15 cellular contexts compared by ENCODE assay signal in the genomic region with DNA sequence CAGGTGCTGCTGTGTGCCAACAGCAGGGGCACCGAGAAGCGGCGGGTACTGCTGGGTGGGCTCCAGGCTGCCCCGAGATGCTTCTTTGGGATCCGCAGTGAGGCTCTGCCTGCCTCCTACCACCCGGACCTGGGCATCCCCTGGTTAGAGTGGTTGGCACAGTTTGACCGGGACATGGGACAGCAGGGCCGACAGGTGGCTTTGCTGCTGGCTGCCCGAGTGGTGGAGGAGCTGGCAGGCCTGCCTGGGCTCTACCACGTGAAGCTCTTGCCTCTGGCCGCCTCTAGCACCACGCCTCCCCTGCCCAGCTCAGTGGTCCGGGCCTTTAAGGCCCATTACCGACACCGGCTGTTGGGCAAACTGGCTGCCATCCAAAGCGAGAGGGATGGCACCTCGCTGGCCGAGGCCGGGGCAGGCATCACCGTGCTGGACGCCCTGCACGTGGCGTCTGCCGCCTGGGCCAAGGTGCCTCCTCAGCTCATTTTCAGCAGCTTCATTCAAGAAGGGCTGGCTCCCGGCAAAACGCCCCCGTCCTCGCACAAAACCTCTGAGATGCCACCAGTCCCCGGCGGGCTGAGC. TPM values are rescaled to one million over a fixed set of nuclear protein-coding genes. Genes with fewer than 3 reads are reported as not detected.
A peak's percentile ranks its signal among the peaks of the same experiment; 100 is the strongest.
DNase-seq lines count a peak whose midpoint lies in the region; ATAC-seq and TF ChIP-seq lines count a peak whose summit lies in the region.
"Had no signal": no experiment of that assay in that cellular context is flagged by ENCODE, and none has a peak within 500 bp of the region (broad histone marks: within the 10 kb centered on the region; RNA-seq: fewer than 3 reads in every experiment).

No MANE protein-coding gene starts in this region.

- H3K9me3 ChIP-seq in adipocyte (ENCODE audit: control insufficient read depth, low read length), result no peaks in the 10 kb centered on the region
- H3K9me3 ChIP-seq in thyroid gland, result no peaks in the 10 kb centered on the region
- H3K9me3 ChIP-seq in Peyer's patch, result no peaks in the 10 kb centered on the region
- H3K9me3 ChIP-seq: lower lobe of right lung had no signal

- intact Hi-C loops in Right ventricle myocardium superior (cut with DNase I) (no loop called here), cardiac septum (cut with DNase I) (no loop called here), thyroid gland (cut with DNase I) (no loop called here)

- no peak for TF ChIP-seq CTCF in thyroid gland (IDR thresholded peaks at IDR 0.05)
- TF ChIP-seq CTCF in Peyer's patch (IDR thresholded peaks at IDR 0.05), result no peak

- peaks cover 16% of the 10 kb centered on the region for H3K4me1 ChIP-seq in adipocyte (ENCODE audit: control insufficient read depth, insufficient read depth, low read length)
- H3K4me1 ChIP-seq in thyroid gland, result peaks cover 12 to 19% of the 10 kb centered on the region in 2 donors
- H3K4me1 ChIP-seq in Peyer's patch, result peaks cover 0 to 41% (median 7%) of the 10 kb centered on the region in 4 donors

- in situ Hi-C loops in KBM-7 (cut with MboI; ENCODE audit: low pct_unique_long_range_greater_than_20kb, low sequenced_read_pairs), result no loop called here

- peak; percentile 60 for DNase-seq in Right ventricle myocardium superior
- no peak for DNase-seq in cardiac septum (ENCODE audit: low spot score)
- DNase-seq in adipocyte (ENCODE audit: low read depth), result no peak
- peak; percentile 56 for DNase-seq in myocyte (ENCODE audit: low read depth)
- peak; percentile 20 to 38 for DNase-seq in thyroid gland
- no peak for DNase-seq in KBM-7
- DNase-seq in Peyer's patch, result no peak
- DNase-seq: activated B cell treated with CpG ODN at 0.5 μM for 24 hours; NCI-H2107; stimulated activated CD4-positive, alpha-beta T cell treated with anti-CD3 and anti-CD28 coated beads, Interleukin-2, amount 100 ng/mL, for 24 hours had no signal

- ATAC-seq in Right ventricle myocardium superior (ENCODE audit: poor library complexity) (peak; percentile 12), HG03432 (IDR thresholded peaks at IDR 0.05; ENCODE audit: unreplicated experiment) (no peak)
- ATAC-seq: lower lobe of right lung had no signal

- peak overlapping the region; percentile 19 for H3K9ac ChIP-seq in adipocyte (ENCODE audit: low read length)

- WGBS in thyroid gland, 2 donors, result 81 to 83% methylated on average over 16 to 20 of the region's 30 CpGs

- H3K4me3 ChIP-seq in adipocyte (ENCODE audit: low read length), result no peak overlapping the region
- no peak overlapping the region for H3K4me3 ChIP-seq in thyroid gland (replicated peaks in 1 of 3)
- H3K4me3 ChIP-seq in Peyer's patch, result no peak overlapping the region
- H3K4me3 ChIP-seq: cardiac muscle cell had no signal

- TF ChIP-seq POLR2A in thyroid gland (IDR thresholded peaks at IDR 0.05), result no peak
- TF ChIP-seq POLR2A in Peyer's patch (IDR thresholded peaks at IDR 0.05), result no peak

- H3K36me3 ChIP-seq in adipocyte (ENCODE audit: control insufficient read depth, insufficient read depth, low read length, severe bottlenecking), result peaks cover 19% of the 10 kb centered on the region
- H3K36me3 ChIP-seq in thyroid gland, result peaks cover 12% of the 10 kb centered on the region in 2 donors
- peaks cover 0 to 13% (median 0%) of the 10 kb centered on the region in 3 donors for H3K36me3 ChIP-seq in Peyer's patch

- H3K27me3 ChIP-seq in adipocyte (replicated peaks; ENCODE audit: control insufficient read depth, insufficient read depth, low read length) (peaks cover 12% of the 10 kb centered on the region), thyroid gland (no peaks in the 10 kb centered on the region), Peyer's patch (no peaks in the 10 kb centered on the region)

- H3K27ac ChIP-seq in thyroid gland, result no peak overlapping the region
- no peak overlapping the region for H3K27ac ChIP-seq in Peyer's patch
- H3K27ac ChIP-seq: cardiac muscle cell, epithelial cell of prostate, GM23248, lower lobe of right lung had no signal

RNA-seq across cellular contexts. Expression of gene TIGD3, which starts 1.9 kb away (rescaled TPM):
- total RNA-seq in Right ventricle myocardium superior (1.0 TPM), cardiac septum (not detected), myocyte (0.72 and 0.73 TPM in 2 replicates), thyroid gland (under 1 TPM in 1 of 4 donors, not detected in 3; 0.34 TPM), Peyer's patch (10 to 100 TPM in 1 of 4 donors, 1 to 10 TPM in 3; 3.3 to 11.7 (median 7.7) TPM)
- 0.20 TPM for polyA plus RNA-seq in myocyte (2012)
- total RNA-seq: GM23248 had no signal
- polyA plus RNA-seq: GM23248 had no signal

RNA-seq across cellular contexts. Expression of gene DPF2, which starts 22.8 kb away (rescaled TPM):
- total RNA-seq in Right ventricle myocardium superior (49.3 TPM), cardiac septum (46.2 TPM), myocyte (35.0 and 37.1 TPM in 2 replicates), thyroid gland (10 to 100 TPM; 45.0 to 52.7 (median 48.0) TPM), Peyer's patch (10 to 100 TPM; 25.0 to 47.0 (median 39.5) TPM)
- polyA plus RNA-seq in myocyte (2012), result 42.0 TPM

RNA-seq across cellular contexts. Expression of gene SLC25A45, which starts 26.0 kb away (rescaled TPM):
- total RNA-seq in Right ventricle myocardium superior (5.3 TPM), cardiac septum (10.5 TPM), myocyte (2.9 and 4.6 TPM in 2 replicates), thyroid gland (10 to 100 TPM; 13.0 to 28.0 (median 20.9) TPM), Peyer's patch (10 to 100 TPM; 23.3 to 50.6 (median 40.2) TPM)
- polyA plus RNA-seq in myocyte (2012), result 5.7 TPM

RNA-seq across cellular contexts. Expression of gene FRMD8, which starts 30.0 kb away (rescaled TPM):
- total RNA-seq in Right ventricle myocardium superior (8.6 TPM), cardiac septum (14.4 TPM), myocyte (36.2 and 49.1 TPM in 2 replicates), thyroid gland (10 to 100 TPM; 22.5 to 44.9 (median 31.0) TPM), Peyer's patch (100 to 1,000 TPM in 2 of 4 donors, 10 to 100 TPM in 2; 51.2 to 115 (median 102) TPM)
- polyA plus RNA-seq in myocyte (2012), result 18.2 TPM

RNA-seq across cellular contexts. Expression of gene CDC42EP2, which starts 41.8 kb away (rescaled TPM):
- total RNA-seq in Right ventricle myocardium superior (14.0 TPM), cardiac septum (3.6 TPM), myocyte (45.1 and 47.2 TPM in 2 replicates), thyroid gland (10 to 100 TPM; 20.6 to 35.7 (median 25.2) TPM), Peyer's patch (10 to 100 TPM; 13.2 to 26.9 (median 24.7) TPM)
- polyA plus RNA-seq in myocyte (2012), result 30.8 TPM

Comparison
In these comparisons a context has a peak if more than half of its experiments do, and no peak if none do; other contexts are left out.
1. DNase-seq: peak in Right ventricle myocardium superior (single experiment), myocyte (single experiment) and thyroid gland (2 of 2); none in cardiac septum (single experiment), adipocyte (single experiment), KBM-7 (single experiment) and Peyer's patch (0 of 3).